Comparison of ENCODE assay signal across 8 cellular contexts in genomic region chr10:70656489-70656888, GRCh38. TPM values are rescaled to one million over a fixed set of nuclear protein-coding genes. Genes with fewer than 3 reads are reported as not detected.
DNase-seq lines count a peak whose midpoint lies in the region; ATAC-seq, FAIRE-seq and TF ChIP-seq lines count a peak whose summit lies in the region.

No MANE protein-coding gene starts in this region.

- no peak overlapping the region for H4K91ac ChIP-seq in H1 (replicated peaks; ENCODE audit: insufficient read length, low read length)

- no peaks in the 10 kb centered on the region for H3K4me1 Mint-ChIP-seq in T-helper 17 cell

- peak overlapping the region; percentile 97 for H3K27ac ChIP-seq in GM23248
- H3K27ac ChIP-seq in H1 (ENCODE audit: low read depth, low read length): no peak overlapping the region

- no peak overlapping the region for H4K5ac ChIP-seq in H1 (ENCODE audit: insufficient read length, low read depth, low read length)

- no peak for FAIRE-seq in H1 (lab: Jason Lieb, UNC)

- H2BK15ac ChIP-seq in H1 (ENCODE audit: low read length): 0 out of 2 replicates have a peak overlapping the region, but pooled peaks have one; percentile 29

- no peaks in the 10 kb centered on the region for H3K23me2 ChIP-seq in H1 (ENCODE audit: low read depth, low read length)

- no peak for TF ChIP-seq EP300 in H1 (IDR thresholded peaks at IDR 0.05; ENCODE audit: borderline replicate concordance in 1 of 2, low read depth in 2 of 2, low read length in 2 of 2)

- H3K36me3 Mint-ChIP-seq in T-helper 17 cell (ENCODE audit: low read depth): no peaks in the 10 kb centered on the region

- no peaks in the 10 kb centered on the region for H3K79me1 ChIP-seq in H1 (ENCODE audit: low read depth, low read length)

- H2AFZ ChIP-seq in GM23248: no peak overlapping the region
- H2AFZ ChIP-seq in H1 (ENCODE audit: low read length): no peak overlapping the region

- H4K20me1 ChIP-seq in GM23248 (ENCODE audit: insufficient read depth) (no peaks in the 10 kb centered on the region), H1 (replicated peaks in 1 of 2; ENCODE audit: control insufficient read depth in 1 of 2, insufficient read depth in 2 of 2, low read length in 2 of 2) (no peaks in the 10 kb centered on the region)

- DNase-seq in EL (peak; percentile 100), GM23248 (peak; percentile 99), RPMI7951 (ENCODE audit: low read depth) (peak; percentile 99), H1 (ENCODE audit: low read depth in 1 of 2, low spot score in 2 of 2) (no peak), T-helper 17 cell (no peak), posterior vena cava (ENCODE audit: low spot score) (no peak), NCI-H1417 treated with DMSO at 0.1 percent for 48 hours (lab: John Stamatoyannopoulos, UW) (no peak)
- DNase-seq in stimulated activated CD4-positive, alpha-beta T cell treated with anti-CD3 and anti-CD28 coated beads, Interleukin-4, amount 100 ng/mL, for 24 hours: peak; percentile 67

- in situ Hi-C loops in GM23248 (cut with MboI): no loop called here

- TF ChIP-seq RAD21 in H1 (IDR thresholded peaks at IDR 0.05 in 1 of 2, conservative IDR thresholded peaks at IDR 0.05 in 1 of 2; ENCODE audit: low read depth in 2 of 2, low read length in 2 of 2): no peak

- H3K4ac ChIP-seq in H1 (replicated peaks; ENCODE audit: insufficient read length, low read depth, low read length): no peak overlapping the region

- no peaks in the 10 kb centered on the region for H3K36me3 ChIP-seq in GM23248 (ENCODE audit: low read depth)
- no peaks in the 10 kb centered on the region for H3K36me3 ChIP-seq in H1 (ENCODE audit: control insufficient read depth in 2 of 4, insufficient read depth in 4 of 4, low read length in 3 of 4)

- H2BK5ac ChIP-seq in H1 (ENCODE audit: low read depth, low read length): no peak overlapping the region

- ATAC-seq in T-helper 17 cell: no peak

- H3K9ac ChIP-seq in GM23248 (peak overlapping the region; percentile 73), H1 (replicated peaks in 1 of 4; ENCODE audit: extremely low read depth in 1 of 4, low read depth in 3 of 4, low read length in 3 of 4) (no peak overlapping the region)

- H3K79me2 ChIP-seq in GM23248 (ENCODE audit: insufficient read depth) (no peaks in the 10 kb centered on the region), H1 (ENCODE audit: control insufficient read depth in 1 of 2, insufficient read depth in 2 of 2, low read length in 2 of 2) (no peaks in the 10 kb centered on the region)

- H3K27me3 ChIP-seq in GM23248 (replicated peaks; ENCODE audit: insufficient read depth): no peaks in the 10 kb centered on the region
- no peaks in the 10 kb centered on the region for H3K27me3 ChIP-seq in H1 (replicated peaks in 1 of 4; ENCODE audit: control insufficient read depth in 3 of 4, extremely low read depth in 1 of 4, insufficient read depth in 3 of 4, low read length in 3 of 4)

- no peaks in the 10 kb centered on the region for H3K9me3 ChIP-seq in GM23248 (ENCODE audit: low read depth)
- H3K9me3 ChIP-seq in H1 (ENCODE audit: insufficient read depth in 2 of 2, low read depth in 1 of 2, low read length in 1 of 2): peaks cover 11 to 14% of the 10 kb centered on the region in 2 experiments
- H3K9me3 ChIP-seq in T-helper 17 cell (ENCODE audit: control insufficient read depth, low read length, poor library complexity, severe bottlenecking): no peaks in the 10 kb centered on the region

- no peak overlapping the region for H2AK5ac ChIP-seq in H1 (ENCODE audit: low read depth, low read length)

- intact Hi-C loops in posterior vena cava (cut with DNase I): no loop called here

- peak overlapping the region; percentile 21 for H3K4me2 ChIP-seq in GM23248 (ENCODE audit: unreplicated experiment)
- no peak overlapping the region for H3K4me2 ChIP-seq in H1 (ENCODE audit: insufficient read depth in 1 of 2, low read depth in 2 of 2, low read length in 2 of 2)

- no peak for TF ChIP-seq POLR2A in H1 (IDR thresholded peaks at IDR 0.05; ENCODE audit: control extremely low read depth in 1 of 2, low read depth in 2 of 2, low read length in 2 of 2)

- no peak for TF ChIP-seq CTCF in H1 (IDR thresholded peaks at IDR 0.05; ENCODE audit: control extremely low read depth in 1 of 3, insufficient read depth in 1 of 3, low read depth in 1 of 3, low read length in 3 of 3)

- no peak overlapping the region for H3K27ac Mint-ChIP-seq in T-helper 17 cell

- no peak overlapping the region for H3K18ac ChIP-seq in H1 (ENCODE audit: extremely low read depth, low read length)

- H3K23ac ChIP-seq in H1 (ENCODE audit: insufficient read length): no peak overlapping the region

- H3K4me3 ChIP-seq in GM23248 (no peak overlapping the region), H1 (ENCODE audit: extremely low read depth in 1 of 4, insufficient read depth in 2 of 4, low read depth in 3 of 4, low read length in 4 of 4) (no peak overlapping the region)

- peaks cover 21% of the 10 kb centered on the region for H3K27me3 Mint-ChIP-seq in T-helper 17 cell

- H3K9me2 ChIP-seq in GM23248 (ENCODE audit: insufficient read depth): no peaks in the 10 kb centered on the region

- no peak overlapping the region for H3K14ac ChIP-seq in H1 (ENCODE audit: insufficient read length)

- peaks cover 47% of the 10 kb centered on the region for H3F3A ChIP-seq in GM23248 (ENCODE audit: insufficient read depth)

- no peak overlapping the region for H3K56ac ChIP-seq in H1 (replicated peaks; ENCODE audit: insufficient read length, low read depth, low read length)

- CTCF ChIA-PET in H1 (lab: Charles Lee; ENCODE audit: partially characterized antibody): interaction anchor here (1.3 kb wide), 2 partner anchors 10 to 84 kb away, joined by 3 read pairs; no protein-coding TSS in a partner anchor

- no peak overlapping the region for H2BK120ac ChIP-seq in H1 (replicated peaks; ENCODE audit: low read depth, low read length)

- 0 to 2% methylated on average over 3 of the region's 3 CpGs for WGBS in GM23248 (ENCODE audit: low coverage in 1 of 2, low lambda C conversion rate in 2 of 2, missing lambda C conversion rate in 2 of 2), 2 experiments
- 68% methylated on average over 3 of the region's 3 CpGs; no CpG with 5 or more reads in 1 of the 2 experiments for WGBS in H1 (ENCODE audit: extremely low coverage in 1 of 2, insufficient coverage in 1 of 2, insufficient read length in 1 of 2, insufficient replicate concordance in 2 of 2, low coverage in 1 of 2, low lambda C conversion rate in 2 of 2, missing lambda C conversion rate in 1 of 2), 2 experiments

- peaks cover 34% of the 10 kb centered on the region for H3K4me1 ChIP-seq in GM23248 (ENCODE audit: insufficient read depth)
- H3K4me1 ChIP-seq in H1 (replicated peaks in 1 of 4; ENCODE audit: control insufficient read depth in 3 of 4, insufficient read depth in 4 of 4, low read length in 3 of 4): no peaks in the 10 kb centered on the region; a peak in 1 of 7 replicates

- H2BK20ac ChIP-seq in H1 (ENCODE audit: low read length): no peak overlapping the region

- no peak overlapping the region for H4K8ac ChIP-seq in H1 (ENCODE audit: extremely low read depth, insufficient read depth, low read length)

- H2BK12ac ChIP-seq in H1 (ENCODE audit: low read depth, low read length): no peak overlapping the region

- H3K4me3 Mint-ChIP-seq in T-helper 17 cell: no peak overlapping the region

- POLR2A ChIA-PET in H1 (lab: Charles Lee; ENCODE audit: partially characterized antibody): no interaction called here

TF ChIP-seq in H1, 55 proteins besides CTCF, POLR2A, EP300 and RAD21 (continues in another document):
- TF ChIP-seq USF2 (IDR thresholded peaks at IDR 0.05; ENCODE audit: low read length) (no peak), EZH2 (IDR thresholded peaks at IDR 0.05; ENCODE audit: low read depth, low read length, severe bottlenecking) (no peak), YY1 (IDR thresholded peaks at IDR 0.05; ENCODE audit: low read depth, low read length) (no peak), PHF8 (conservative IDR thresholded peaks at IDR 0.05; ENCODE audit: low read depth, low read length) (no peak), MAFK (IDR thresholded peaks at IDR 0.05; ENCODE audit: low read depth, low read length) (no peak)

RNA-seq across cellular contexts. Expression of gene ADAMTS14, which starts 15.8 kb away (rescaled TPM):
- total RNA-seq in GM23248 (2014; rRNA removed; shearing (Covaris generic)): 0.97 and 1.4 TPM in 2 replicates
- polyA plus RNA-seq in GM23248 (2016; fragmentation: Nextera tagmentation; extraction: Ambion mirVana): 0.76 and 0.91 TPM in 2 replicates
- 10.1 and 11.0 TPM in 2 replicates for total RNA-seq in RPMI7951 (2014; rRNA removed; shearing (Covaris generic))
- total RNA-seq in H1 (2021; fragmentation: NEBNext Ultra II Directional; extraction: Animal tissue kit (Norgen Biotek cat#: 25700)): 2.3 TPM in 2 replicates
- 2.0 and 3.2 TPM in 2 replicates for polyA plus RNA-seq in H1 (2011; rRNA removed)
- 2.9 TPM for polyA plus RNA-seq in H1 (2011; cell fraction: cytosol; rRNA removed)
- polyA plus RNA-seq in H1 (2011; cell fraction: nucleus; rRNA removed): 14.8 TPM
- 1.5 to 2.4 TPM (median 2.2 TPM) in 4 replicates for polyA plus RNA-seq in H1 (2012, experiment 1 of 2)
- polyA plus RNA-seq in H1 (2012, experiment 2 of 2): 0.80 TPM
- 1.9 TPM for polyA plus RNA-seq in H1 (2013, experiment 1 of 2)
- 1.6 TPM for polyA plus RNA-seq in H1 (2013, experiment 2 of 2)
- 1.1 TPM in 2 replicates for polyA minus RNA-seq in H1 (2011; rRNA and poly(A)+ RNA removed)
- polyA minus RNA-seq in H1 (2011; cell fraction: cytosol; rRNA and poly(A)+ RNA removed): 1.7 TPM
- polyA minus RNA-seq in H1 (2011; cell fraction: nucleus; rRNA and poly(A)+ RNA removed): 3.4 TPM
- not detected for total RNA-seq in T-helper 17 cell
- 1 to 10 TPM in 1 of 2 donors, under 1 TPM in 1; 0.19 to 1.0 TPM for total RNA-seq in posterior vena cava

RNA-seq across cellular contexts. Expression of gene PRF1, which starts 53.9 kb away (rescaled TPM):
- not detected in 2 replicates for total RNA-seq in GM23248 (2014; rRNA removed; shearing (Covaris generic))
- polyA plus RNA-seq in GM23248 (2016; fragmentation: Nextera tagmentation; extraction: Ambion mirVana) (not detected in 2 replicates), H1 (2011; rRNA removed) (0.06 and 0.15 TPM in 2 replicates)
- total RNA-seq in RPMI7951 (2014; rRNA removed; shearing (Covaris generic)): not detected in 2 replicates
- not detected in 2 replicates for total RNA-seq in H1 (2021; fragmentation: NEBNext Ultra II Directional; extraction: Animal tissue kit (Norgen Biotek cat#: 25700))
- polyA plus RNA-seq in H1 (2011; cell fraction: cytosol; rRNA removed): not detected
- polyA plus RNA-seq in H1 (2011; cell fraction: nucleus; rRNA removed): 0.06 TPM
- polyA plus RNA-seq in H1 (2012, experiment 1 of 2): not detected in 4 replicates
- not detected for polyA plus RNA-seq in H1 (2012, experiment 2 of 2)
- 0.06 TPM for polyA plus RNA-seq in H1 (2013, experiment 1 of 2)
- polyA plus RNA-seq in H1 (2013, experiment 2 of 2): 0.09 TPM
- polyA minus RNA-seq in H1 (2011; rRNA and poly(A)+ RNA removed): 0.07 TPM in 1 of 2 replicates, not detected in the other
- not detected for polyA minus RNA-seq in H1 (2011; cell fraction: cytosol; rRNA and poly(A)+ RNA removed)
- not detected for polyA minus RNA-seq in H1 (2011; cell fraction: nucleus; rRNA and poly(A)+ RNA removed)
- total RNA-seq in T-helper 17 cell (10 to 100 TPM; 16.5 to 18.0 TPM), posterior vena cava (1 to 10 TPM; 4.6 to 5.2 TPM)

Comparison
In these comparisons a context has a peak if more than half of its experiments do, and no peak if none do; other contexts are left out.
1. DNase-seq: peak in EL (single experiment), GM23248 (single experiment), RPMI7951 (single experiment) and stimulated activated CD4-positive, alpha-beta T cell treated with anti-CD3 and anti-CD28 coated beads, Interleukin-4, amount 100 ng/mL, for 24 hours (single experiment); none in H1 (0 of 2), T-helper 17 cell (0 of 3), posterior vena cava (single experiment) and NCI-H1417 treated with DMSO at 0.1 percent for 48 hours (single experiment).